In the genomic region with DNA sequence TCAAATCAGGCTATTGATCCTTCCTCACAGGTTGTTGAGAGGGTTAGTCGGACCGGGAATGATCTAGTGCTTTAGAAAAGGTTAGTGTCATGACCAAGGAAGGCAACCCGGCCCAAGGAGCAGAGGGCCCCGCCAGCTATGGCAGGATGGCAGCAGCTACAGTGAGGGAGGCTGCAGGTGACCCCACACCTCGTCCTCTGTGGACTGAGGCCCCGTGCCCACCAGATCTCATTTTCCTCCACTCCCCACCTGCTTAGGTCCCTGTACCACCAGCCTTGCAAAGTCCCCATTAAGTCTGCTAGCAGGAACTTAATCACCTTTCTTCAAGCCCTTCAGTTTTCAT, we compare ENCODE assay signal across 25 cellular contexts.
DNase-seq lines count a peak whose midpoint lies in the region; ATAC-seq and TF ChIP-seq lines count a peak whose summit lies in the region.
"Had no signal": no experiment of that assay in that cellular context is flagged by ENCODE, and none has a peak within 500 bp of the region (broad histone marks: within the 10 kb centered on the region; RNA-seq: fewer than 3 reads in every experiment).

No MANE protein-coding gene starts in this region.

- H3K4me3 Mint-ChIP-seq in HFFc6 = no peak overlapping the region
- H3K4me3 Mint-ChIP-seq in T-helper 17 cell = no peak overlapping the region
- peak overlapping the region; percentile 84 for H3K4me3 Mint-ChIP-seq in memory B cell
- no peak overlapping the region for H3K4me3 Mint-ChIP-seq in osteocyte (ENCODE audit: unreplicated experiment)
- H3K4me3 Mint-ChIP-seq: activated naive CD8-positive, alpha-beta T cell treated with anti-CD3 and anti-CD28 coated beads for 36 hours; central memory CD8-positive, alpha-beta T cell; H9; WTC11 had no signal

- H3K27ac Mint-ChIP-seq in HFFc6 (peak overlapping the region; percentile 71; the same call in 1 of the 2 replicates), T-helper 17 cell (peak overlapping the region; percentile 82), memory B cell (peak overlapping the region; percentile 74), osteocyte (ENCODE audit: unreplicated experiment) (no peak overlapping the region)
- H3K27ac Mint-ChIP-seq: activated naive CD8-positive, alpha-beta T cell treated with anti-CD3 and anti-CD28 coated beads for 36 hours had no signal

- POLR2A ChIA-PET in AG04450 (lab: Yijun Ruan, JAX) = no interaction called here

- peak overlapping the region; percentile 21 for H3K27ac ChIP-seq in AG04450 (ENCODE audit: low read depth, low read length)
- H3K27ac ChIP-seq: left ventricle myocardium inferior, PC-9, upper lobe of left lung had no signal

- H3K4me3 ChIP-seq in AG04450 (ENCODE audit: low read depth, low read length) = no peak overlapping the region
- H3K4me3 ChIP-seq: left ventricle myocardium inferior, PC-9, smooth muscle cell, upper lobe of left lung had no signal

- H3K4me1 Mint-ChIP-seq in HFFc6 (ENCODE audit: low read depth) (peaks cover 38% of the 10 kb centered on the region), T-helper 17 cell (peaks cover 13% of the 10 kb centered on the region), memory B cell (peaks cover 28% of the 10 kb centered on the region), osteocyte (ENCODE audit: unreplicated experiment) (no peaks in the 10 kb centered on the region)
- H3K4me1 Mint-ChIP-seq: activated naive CD8-positive, alpha-beta T cell treated with anti-CD3 and anti-CD28 coated beads for 36 hours had no signal

- H3K9me3 Mint-ChIP-seq in HFFc6 (peaks cover 12% of the 10 kb centered on the region), memory B cell (peaks cover 4% of the 10 kb centered on the region), osteocyte (ENCODE audit: unreplicated experiment) (no peaks in the 10 kb centered on the region)
- H3K9me3 Mint-ChIP-seq: activated naive CD8-positive, alpha-beta T cell treated with anti-CD3 and anti-CD28 coated beads for 36 hours; central memory CD8-positive, alpha-beta T cell; H9 had no signal

- TF ChIP-seq CTCF in AG04450 (IDR thresholded peaks at IDR 0.05; ENCODE audit: low read depth, low read length) (no peak), HFFc6 (IDR thresholded peaks at IDR 0.05) (no peak), GM13977 (IDR thresholded peaks at IDR 0.05; ENCODE audit: extremely low read depth, insufficient read depth, missing control alignments) (no peak), osteocyte (IDR thresholded peaks at IDR 0.05) (no peak)

- peaks cover 1% of the 10 kb centered on the region; the same call in 1 of the 2 replicates for H3K27me3 Mint-ChIP-seq in HFFc6 (ENCODE audit: insufficient read depth)
- H3K27me3 Mint-ChIP-seq in T-helper 17 cell = no peaks in the 10 kb centered on the region
- no peaks in the 10 kb centered on the region for H3K27me3 Mint-ChIP-seq in memory B cell
- no peaks in the 10 kb centered on the region for H3K27me3 Mint-ChIP-seq in osteocyte (ENCODE audit: unreplicated experiment)
- H3K27me3 Mint-ChIP-seq: activated naive CD8-positive, alpha-beta T cell treated with anti-CD3 and anti-CD28 coated beads for 36 hours; central memory CD8-positive, alpha-beta T cell had no signal

- CTCF ChIA-PET in AG04450 (lab: Charles Lee) = interaction anchor here (2.4 to 2.8 kb wide), 2 partner anchors 35 to 394 kb away, joined by 9 to 10 read pairs; no protein-coding TSS in a partner anchor

- no peaks in the 10 kb centered on the region for H3K27me3 ChIP-seq in AG04450 (ENCODE audit: control insufficient read depth, insufficient read depth, low read length)
- H3K27me3 ChIP-seq: upper lobe of left lung had no signal

- H3K36me3 Mint-ChIP-seq in HFFc6 (ENCODE audit: low read depth) = peaks cover 28% of the 10 kb centered on the region
- H3K36me3 Mint-ChIP-seq in T-helper 17 cell (ENCODE audit: low read depth) = peaks cover 9% of the 10 kb centered on the region
- H3K36me3 Mint-ChIP-seq in memory B cell = peaks cover 27% of the 10 kb centered on the region
- peaks cover 26% of the 10 kb centered on the region for H3K36me3 Mint-ChIP-seq in osteocyte (ENCODE audit: unreplicated experiment)

- in situ Hi-C loops in GM13977 (cut with MboI; ENCODE audit: low pct_unique_long_range_greater_than_20kb, low sequenced_read_pairs, unreplicated experiment) = no loop called here

- H3K9me3 ChIP-seq in AG04450 (ENCODE audit: control insufficient read depth, insufficient read depth, low read length) (peaks cover 9% of the 10 kb centered on the region; the same call in 1 of the 2 replicates), T-helper 17 cell (ENCODE audit: control insufficient read depth, low read length, poor library complexity, severe bottlenecking) (no peaks in the 10 kb centered on the region)
- H3K9me3 ChIP-seq: left ventricle myocardium inferior, upper lobe of left lung had no signal

- ATAC-seq in T-helper 17 cell (no peak), memory B cell (ENCODE audit: low read depth) (peak; percentile 4), HG03025 (IDR thresholded peaks at IDR 0.05; ENCODE audit: low FRiP score, unreplicated experiment) (no peak)

- DNase-seq in AG04450 (ENCODE audit: low read depth, low spot score) (no peak), HFFc6 (no peak), T-helper 17 cell (no peak), memory B cell (ENCODE audit: low spot score in 2 of 2) (no peak), kidney glomerular epithelial cell (lab: John Stamatoyannopoulos, UW) (no peak), GM13977 (ENCODE audit: low spot score) (no peak), osteocyte (ENCODE audit: extremely low spot score, unreplicated experiment) (no peak)
- DNase-seq: activated CD8-positive, alpha-beta memory T cell treated with anti-CD3 and anti-CD28 coated beads, Interleukin-2, amount 50 U/mL, for 48 hours; activated effector memory CD4-positive, alpha-beta T cell treated with Interleukin-2 at 50 U/mL for 16 hours; activated naive CD8-positive, alpha-beta T cell treated with anti-CD3 and anti-CD28 coated beads for 36 hours; GF-D8; H9; left ventricle myocardium inferior; NCI-H1436 treated with DMSO at 0.1 percent for 48 hours; NCI-H446; PC-9; SHP77; stimulated activated CD4-positive, alpha-beta T cell treated with anti-CD3 and anti-CD28 coated beads, Interleukin-2, amount 100 ng/mL, for 24 hours; SW 1271; T1000 had no signal
